Comparison of ENCODE assay signal across 8 cellular contexts in genomic region chr19:10717054-10717355, GRCh38. TPM values are rescaled to one million over a fixed set of nuclear protein-coding genes. Genes with fewer than 3 reads are reported as not detected.
DNase-seq lines count a peak whose midpoint lies in the region; ATAC-seq, FAIRE-seq and TF ChIP-seq lines count a peak whose summit lies in the region.

No MANE protein-coding gene starts in this region.

- H3K4me3 ChIP-seq in heart right ventricle = peak overlapping the region in 7 of 10 donors; percentile 5 to 44 (median 33)
- H3K4me3 ChIP-seq in GM12878 = peak overlapping the region; percentile 35; the same call in 1 of the 2 replicates
- peak overlapping the region; percentile 11 for H3K4me3 ChIP-seq in upper lobe of right lung

- SMC1A ChIA-PET in GM12878 (lab: Charles Lee; ENCODE audit: uncharacterized antibody, unreplicated experiment) = interaction anchor here (0.5 to 6.6 kb wide), 25 partner anchors 8 to 289 kb away, joined by 3 to 102 read pairs (median 4); partner anchors contain the start of genes QTRT1 and TMED1

- H3K9me3 Mint-ChIP-seq in mesothelial cell of epicardium = no peaks in the 10 kb centered on the region

- ATAC-seq in heart right ventricle (no peak), Right ventricle myocardium inferior (no peak), GM12878 (no peak), upper lobe of right lung (no peak)

- FAIRE-seq in GM12878 (lab: Jason Lieb, UNC) = no peak

- intact Hi-C loops in heart right ventricle (cut with DNase I) (loop anchor here (1.0 to 10.0 kb wide), 13 partner anchors 35 to 150 kb away; partner anchors contain the start of gene TMED1 (in 1 of the 10)), Right ventricle myocardium inferior (cut with DNase I) (loop anchor here (1.0 to 2.0 kb wide), 4 partner anchors 52 to 148 kb away; partner anchors contain the start of gene TMED1), GM12878 (cut with micrococcal nuclease; ENCODE audit: unreplicated experiment) (loop anchor here (1.0 to 10.0 kb wide), 7 partner anchors 42 to 378 kb away; partner anchors contain the start of genes SMARCA4 and TMED1), upper lobe of right lung (cut with DNase I) (loop anchor here (10.0 kb wide), 1 partner anchor 58 kb away; no protein-coding TSS in a partner anchor)

- in situ Hi-C loops in GM12878 (cut with MboI) = loop anchor here (5.0 kb wide), 1 partner anchor 145 kb away; no protein-coding TSS in a partner anchor

- TF ChIP-seq EP300 in GM12878 (IDR thresholded peaks at IDR 0.05; ENCODE audit: borderline replicate concordance in 1 of 2, control insufficient read depth in 1 of 2, low read depth in 2 of 2, low read length in 2 of 2) = no peak

- peak overlapping the region in 6 of 10 donors; percentile 47 to 81 (median 67) for H3K27ac ChIP-seq in heart right ventricle
- no peak overlapping the region for H3K27ac ChIP-seq in GM12878 (ENCODE audit: control insufficient read depth, insufficient read depth)
- peak overlapping the region; percentile 37 for H3K27ac ChIP-seq in upper lobe of right lung

- H2AFZ ChIP-seq in GM12878 (ENCODE audit: control insufficient read depth, low read depth, low read length) = peak overlapping the region; percentile 84

- peaks cover 16% of the 10 kb centered on the region for H4K20me1 ChIP-seq in GM12878 (ENCODE audit: control insufficient read depth, insufficient read depth)

- TF ChIP-seq POLR2A in GM12878 (IDR thresholded peaks at IDR 0.05; ENCODE audit: low read depth, low read length) = no peak

- DNase-seq in heart right ventricle (no peak), Right ventricle myocardium inferior (ENCODE audit: missing footprints) (no peak), GM12878 (ENCODE audit: low read depth, low spot score) (no peak), mesothelial cell of epicardium (ENCODE audit: low spot score in 2 of 2, unreplicated experiment in 2 of 2) (no peak), upper lobe of right lung (no peak), midbrain (lab: John Stamatoyannopoulos, UW) (no peak), DMS79 treated with DMSO at 0.1 percent for 48 hours (lab: John Stamatoyannopoulos, UW) (no peak), HuH-7.5 (ENCODE audit: low spot score) (no peak)

- peaks cover 13 to 41% (median 33%) of the 10 kb centered on the region in 9 donors for H3K4me1 ChIP-seq in heart right ventricle
- H3K4me1 ChIP-seq in GM12878 (ENCODE audit: control insufficient read depth, insufficient read depth, low read length) = peaks cover 11% of the 10 kb centered on the region
- H3K4me1 ChIP-seq in upper lobe of right lung = peaks cover 28% of the 10 kb centered on the region

- CTCF ChIA-PET in GM12878 (lab: Yijun Ruan, JAX) = interaction anchor here (0.6 to 7.9 kb wide), 44 partner anchors 10 to 703 kb away, joined by 3 to 211 read pairs (median 5); partner anchors contain the start of genes QTRT1 and TMED1

- H3K9me3 ChIP-seq in heart right ventricle (no peaks in the 10 kb centered on the region), GM12878 (replicated peaks; ENCODE audit: control insufficient read depth, insufficient read depth, low read length) (no peaks in the 10 kb centered on the region), upper lobe of right lung (no peaks in the 10 kb centered on the region)

- H3K27ac Mint-ChIP-seq in mesothelial cell of epicardium = peak overlapping the region; percentile 80

- 21 to 24% methylated on average over 12 of the region's 12 CpGs for WGBS in heart right ventricle, 2 donors
- WGBS in GM12878 (ENCODE audit: insufficient coverage, insufficient replicate concordance, low lambda C conversion rate, missing lambda C conversion rate) = 38% methylated on average over 12 of the region's 12 CpGs

- H3K27me3 ChIP-seq in heart right ventricle (no peaks in the 10 kb centered on the region), GM12878 (replicated peaks in 1 of 2; ENCODE audit: control insufficient read depth in 2 of 2, insufficient read depth in 2 of 2, low read length in 1 of 2) (no peaks in the 10 kb centered on the region), upper lobe of right lung (no peaks in the 10 kb centered on the region)

- peak overlapping the region; percentile 2; the same call in 1 of the 2 replicates for H3K9ac ChIP-seq in GM12878 (ENCODE audit: control insufficient read depth, insufficient read depth, low read length)

- H3K4me1 Mint-ChIP-seq in mesothelial cell of epicardium = peaks cover 13% of the 10 kb centered on the region

- peak overlapping the region; percentile 71 for H3K4me3 Mint-ChIP-seq in mesothelial cell of epicardium

- POLR2A ChIA-PET in GM12878 (lab: Charles Lee) = interaction anchor here (0.5 to 5.5 kb wide), 14 partner anchors 15 to 492 kb away, joined by 3 to 34 read pairs (median 5); partner anchors contain the start of genes QTRT1 and TMED1

- peaks cover 7% of the 10 kb centered on the region for H3K36me3 Mint-ChIP-seq in mesothelial cell of epicardium

- no peaks in the 10 kb centered on the region for H3K27me3 Mint-ChIP-seq in mesothelial cell of epicardium (ENCODE audit: low read depth)

- no TSS peak for BruUV-seq in GM12878 (replicated peaks; lab: Mats Ljungman, UMichigan)

- H3K79me2 ChIP-seq in GM12878 (ENCODE audit: control insufficient read depth, insufficient read depth, low read length) = peaks cover 41% of the 10 kb centered on the region

- no peak for TF ChIP-seq RAD21 in GM12878 (IDR thresholded peaks at IDR 0.05; ENCODE audit: insufficient read depth, low read depth, low read length)

- RAD21 ChIA-PET in GM12878 (lab: Charles Lee; ENCODE audit: unreplicated experiment) = interaction anchor here (0.9 to 5.4 kb wide), 30 partner anchors 11 to 225 kb away, joined by 3 to 102 read pairs (median 5); partner anchors contain the start of genes QTRT1 and TMED1

- H3K36me3 ChIP-seq in heart right ventricle (peaks cover 0 to 37% (median 0%) of the 10 kb centered on the region in 9 donors), GM12878 (ENCODE audit: control insufficient read depth in 2 of 2, insufficient read depth in 2 of 2, low read length in 1 of 2) (peaks cover 0 to 4% of the 10 kb centered on the region in 2 experiments; a peak in 1 of 4 replicates), upper lobe of right lung (peaks cover 5% of the 10 kb centered on the region)

- TF ChIP-seq CTCF in heart right ventricle (IDR thresholded peaks at IDR 0.05) (no peak), GM12878 (IDR thresholded peaks at IDR 0.05 in 2 of 3, conservative IDR thresholded peaks at IDR 0.05 in 1 of 3; ENCODE audit: control insufficient read depth in 2 of 3, extremely low read depth in 1 of 3, insufficient read depth in 1 of 3, low read depth in 3 of 3, low read length in 3 of 3) (no peak), mesothelial cell of epicardium (IDR thresholded peaks at IDR 0.05; ENCODE audit: unreplicated experiment) (no peak), upper lobe of right lung (IDR thresholded peaks at IDR 0.05) (no peak)

- H3K4me2 ChIP-seq in GM12878 (ENCODE audit: control insufficient read depth, insufficient read depth) = peak overlapping the region; percentile 45; the same call in 1 of the 2 replicates

TF ChIP-seq in GM12878, 131 proteins besides CTCF, POLR2A, EP300 and RAD21 (continues in another document):
- TF ChIP-seq ZNF217 (IDR thresholded peaks at IDR 0.05) = no peak
- no peak for TF ChIP-seq SRF (IDR thresholded peaks at IDR 0.05; ENCODE audit: low read depth in 2 of 2, low read length in 2 of 2)

RNA-seq across cellular contexts. Expression of gene DNM2, which starts 0.9 kb away (rescaled TPM):
- total RNA-seq in heart right ventricle (100 to 1,000 TPM; 118 to 206 (median 135) TPM), Right ventricle myocardium inferior (177 TPM), GM12878 (2014; rRNA removed) (56.8 and 68.7 TPM in 2 replicates), GM12878 (2014; rRNA removed; fragmentation: Illumina TruSeq; extraction: Trizol) (53.0 and 58.9 TPM in 2 replicates), GM12878 (2021) (128 and 146 TPM in 2 replicates), mesothelial cell of epicardium (126 to 128 TPM (median 128 TPM) in 3 replicates), upper lobe of right lung (280 TPM)
- polyA plus RNA-seq in heart right ventricle (100 to 1,000 TPM in 1 of 2 donors, 10 to 100 TPM in 1; 78.9 to 110 TPM), GM12878 (2011; rRNA removed) (22.8 and 47.4 TPM in 2 replicates), GM12878 (2014; fragmentation: Illumina TruSeq; extraction: Trizol) (54.5 and 69.2 TPM in 2 replicates), GM12878 (2014; fragmentation: Nextera tagmentation; extraction: Ambion mirVana) (1 to 10 TPM; 1.2 to 3.4 TPM), GM12878 (2014; rRNA removed) (93.1 and 113 TPM in 2 replicates), GM12878 (2016; fragmentation: Nextera tagmentation; extraction: Ambion mirVana) (100 to 1,000 TPM in 1 of 2 experiments, 10 to 100 TPM in 1; 98.3 to 100 TPM)
- 284 and 297 TPM in 2 replicates for total RNA-seq in GM12878 (2013; cell fraction: nucleolus; rRNA removed)
- 38.6 TPM for polyA plus RNA-seq in GM12878 (2011; ENCODE audit: low read depth)
- 40.7 and 47.0 TPM in 2 replicates for polyA plus RNA-seq in GM12878 (2011; cell fraction: cytosol; rRNA removed)
- polyA plus RNA-seq in GM12878 (2011; cell fraction: nucleus; rRNA removed) = 133 and 175 TPM in 2 replicates
- 82.2 and 92.4 TPM in 2 replicates for polyA plus RNA-seq in GM12878 (2012)
- polyA minus RNA-seq in GM12878 (2011; rRNA and poly(A)+ RNA removed) = 102 and 114 TPM in 2 replicates
- 44.5 and 54.7 TPM in 2 replicates for polyA minus RNA-seq in GM12878 (2011; cell fraction: cytosol; rRNA and poly(A)+ RNA removed)
- 103 and 181 TPM in 2 replicates for polyA minus RNA-seq in GM12878 (2011; cell fraction: nucleus; rRNA and poly(A)+ RNA removed)

RNA-seq across cellular contexts. Expression of gene QTRT1, which starts 15.8 kb away (rescaled TPM):
- total RNA-seq in heart right ventricle = 10 to 100 TPM; 24.3 to 33.1 (median 26.5) TPM
- polyA plus RNA-seq in heart right ventricle = 10 to 100 TPM; 43.6 to 92.3 TPM
- 28.0 TPM for total RNA-seq in Right ventricle myocardium inferior
- 39.8 and 40.8 TPM in 2 replicates for total RNA-seq in GM12878 (2013; cell fraction: nucleolus; rRNA removed)
- total RNA-seq in GM12878 (2014; rRNA removed) = 40.7 and 44.3 TPM in 2 replicates
- total RNA-seq in GM12878 (2014; rRNA removed; fragmentation: Illumina TruSeq; extraction: Trizol) = 18.1 and 19.9 TPM in 2 replicates
- 55.0 and 59.3 TPM in 2 replicates for total RNA-seq in GM12878 (2021)
- polyA plus RNA-seq in GM12878 (2011; ENCODE audit: low read depth) = 33.3 TPM
- polyA plus RNA-seq in GM12878 (2011; rRNA removed) = 10.7 and 33.9 TPM in 2 replicates
- 41.3 and 62.3 TPM in 2 replicates for polyA plus RNA-seq in GM12878 (2011; cell fraction: cytosol; rRNA removed)
- polyA plus RNA-seq in GM12878 (2011; cell fraction: nucleus; rRNA removed) = 244 and 250 TPM in 2 replicates
- 42.4 and 48.1 TPM in 2 replicates for polyA plus RNA-seq in GM12878 (2012)
- 4.0 and 14.2 TPM in 2 replicates for polyA plus RNA-seq in GM12878 (2014; fragmentation: Illumina TruSeq; extraction: Trizol)
- polyA plus RNA-seq in GM12878 (2014; fragmentation: Nextera tagmentation; extraction: Ambion mirVana) = 1 to 10 TPM in 1 of 2 experiments, under 1 TPM in 1; 0.89 to 8.6 TPM
- 66.0 and 71.2 TPM in 2 replicates for polyA plus RNA-seq in GM12878 (2014; rRNA removed)
- 10 to 100 TPM; 73.7 to 78.9 TPM for polyA plus RNA-seq in GM12878 (2016; fragmentation: Nextera tagmentation; extraction: Ambion mirVana)
- polyA minus RNA-seq in GM12878 (2011; rRNA and poly(A)+ RNA removed) = 13.8 and 18.9 TPM in 2 replicates
- polyA minus RNA-seq in GM12878 (2011; cell fraction: cytosol; rRNA and poly(A)+ RNA removed) = 10.2 and 10.4 TPM in 2 replicates
- 20.6 and 23.8 TPM in 2 replicates for polyA minus RNA-seq in GM12878 (2011; cell fraction: nucleus; rRNA and poly(A)+ RNA removed)
- total RNA-seq in mesothelial cell of epicardium = 57.9 to 66.6 TPM (median 62.5 TPM) in 3 replicates
- 30.3 TPM for total RNA-seq in upper lobe of right lung
